8 cellular contexts compared by ENCODE assay signal in genomic region chr22:22848364-22848866, GRCh38. TPM values are rescaled to one million over a fixed set of nuclear protein-coding genes. Genes with fewer than 3 reads are reported as not detected.
DNase-seq lines count a peak whose midpoint lies in the region; ATAC-seq, FAIRE-seq and TF ChIP-seq lines count a peak whose summit lies in the region.

No MANE protein-coding gene starts in this region.

- FAIRE-seq in GM12892 (lab: Jason Lieb, UNC), result peak; percentile 92

- DNase-seq in A673 (ENCODE audit: low spot score) (peak; percentile 56), GM12892 (ENCODE audit: insufficient read length) (no peak), NCI-H82 (lab: John Stamatoyannopoulos, UW) (peak; percentile 65), fibroblast of villous mesenchyme (ENCODE audit: low read depth) (peak; percentile 41), osteoblast (ENCODE audit: insufficient read length, low spot score, missing footprints) (peak; percentile 78), thoracic aorta (ENCODE audit: low spot score) (no peak)
- DNase-seq in activated T-cell treated with anti-CD3 and anti-CD28 coated beads, Interleukin-2, amount 50 U/mL, for 4 hours, result peak; percentile 66

- H3K27ac ChIP-seq in A673 (ENCODE audit: low read depth, low read length, poor library complexity, severe bottlenecking) (no peak overlapping the region), osteoblast (ENCODE audit: low read depth, low read length) (no peak overlapping the region), thoracic aorta (no peak overlapping the region)

- POLR2A ChIA-PET in A673 (lab: Charles Lee; ENCODE audit: low non-redundant PET), result no interaction called here

- H3K4me2 ChIP-seq in osteoblast (ENCODE audit: insufficient read depth, low read length), result no peak overlapping the region

- no peak overlapping the region for H3K4me3 ChIP-seq in A673 (ENCODE audit: low read depth, low read length, poor library complexity, severe bottlenecking)
- no peak overlapping the region for H3K4me3 ChIP-seq in fibroblast of villous mesenchyme (ENCODE audit: low read depth, low read length)
- no peak overlapping the region for H3K4me3 ChIP-seq in osteoblast (ENCODE audit: insufficient read depth, low read length)
- H3K4me3 ChIP-seq in thoracic aorta, result no peak overlapping the region

- BruUV-seq in A673 (replicated peaks; lab: Mats Ljungman, UMichigan), result no TSS peak

- no peaks in the 10 kb centered on the region for H3K36me3 ChIP-seq in A673 (ENCODE audit: insufficient read depth, low read length, poor library complexity, severe bottlenecking)
- H3K36me3 ChIP-seq in osteoblast (ENCODE audit: insufficient read depth, low read length), result no peaks in the 10 kb centered on the region
- no peaks in the 10 kb centered on the region for H3K36me3 ChIP-seq in thoracic aorta

- H2AFZ ChIP-seq in osteoblast (ENCODE audit: low read length), result no peak overlapping the region

- H3K9me3 ChIP-seq in A673 (ENCODE audit: low read depth, low read length, poor library complexity, severe bottlenecking) (no peaks in the 10 kb centered on the region), osteoblast (ENCODE audit: low read depth, low read length) (no peaks in the 10 kb centered on the region), thoracic aorta (no peaks in the 10 kb centered on the region)

- no peaks in the 10 kb centered on the region for H3K9me3 Mint-ChIP-seq in activated T-cell treated with anti-CD3 and anti-CD28 coated beads, Interleukin-2, amount 50 U/mL, for 4 hours

- H4K20me1 ChIP-seq in osteoblast (ENCODE audit: insufficient read depth, low read length), result no peaks in the 10 kb centered on the region

- ATAC-seq in activated T-cell treated with anti-CD3 and anti-CD28 coated beads, Interleukin-2, amount 50 U/mL, for 4 hours, result peak; percentile 76 to 89
- ATAC-seq in thoracic aorta (ENCODE audit: insufficient number of reproducible peaks, low FRiP score, low read depth) (no peak), HG02642 (IDR thresholded peaks at IDR 0.05; ENCODE audit: poor library complexity, unreplicated experiment) (no peak)

- peaks cover 47% of the 10 kb centered on the region for H3K4me1 Mint-ChIP-seq in activated T-cell treated with anti-CD3 and anti-CD28 coated beads, Interleukin-2, amount 50 U/mL, for 4 hours (ENCODE audit: low read depth)

- H3K4me1 ChIP-seq in A673 (ENCODE audit: insufficient read depth, low read length, poor library complexity, severe bottlenecking) (no peaks in the 10 kb centered on the region), osteoblast (ENCODE audit: insufficient read depth, low read length) (no peaks in the 10 kb centered on the region), thoracic aorta (ENCODE audit: control insufficient read depth in 1 of 2, low read depth in 2 of 2) (no peaks in the 10 kb centered on the region)

- no peaks in the 10 kb centered on the region for H3K36me3 Mint-ChIP-seq in activated T-cell treated with anti-CD3 and anti-CD28 coated beads, Interleukin-2, amount 50 U/mL, for 4 hours (ENCODE audit: insufficient read depth)

- intact Hi-C loops in A673 (cut with micrococcal nuclease; ENCODE audit: unreplicated experiment), result loop anchor here (5.0 kb wide), 1 partner anchor 109 kb away; no protein-coding TSS in a partner anchor

- TF ChIP-seq CTCF in A673 (conservative IDR thresholded peaks at IDR 0.05; ENCODE audit: low read depth, low read length) (peak; percentile 95), fibroblast of villous mesenchyme (IDR thresholded peaks at IDR 0.05; ENCODE audit: insufficient read depth, low read depth, low read length) (peak; percentile 91), osteoblast (IDR thresholded peaks at IDR 0.05; ENCODE audit: extremely low read depth, low read depth, low read length) (peak; percentile 91), thoracic aorta (IDR thresholded peaks at IDR 0.05) (peak; percentile 70)

- no peaks in the 10 kb centered on the region for H3K79me2 ChIP-seq in osteoblast (ENCODE audit: insufficient read depth, low read length)

- H3K27me3 ChIP-seq in A673 (replicated peaks; ENCODE audit: insufficient read depth, low read depth, low read length, poor library complexity), result peaks cover 57% of the 10 kb centered on the region
- H3K27me3 ChIP-seq in osteoblast (ENCODE audit: insufficient read depth, low read length), result peaks cover 11% of the 10 kb centered on the region
- no peaks in the 10 kb centered on the region for H3K27me3 ChIP-seq in thoracic aorta (replicated peaks; ENCODE audit: insufficient read depth)

- no peak overlapping the region for H3K4me3 Mint-ChIP-seq in activated T-cell treated with anti-CD3 and anti-CD28 coated beads, Interleukin-2, amount 50 U/mL, for 4 hours

- H3K27me3 Mint-ChIP-seq in activated T-cell treated with anti-CD3 and anti-CD28 coated beads, Interleukin-2, amount 50 U/mL, for 4 hours (ENCODE audit: low read depth), result no peaks in the 10 kb centered on the region

- CTCF ChIA-PET in A673 (lab: Charles Lee), result interaction anchor here (0.5 to 1.6 kb wide), 4 partner anchors 29 to 123 kb away, joined by 3 to 8 read pairs (median 4); no protein-coding TSS in a partner anchor

- no peak for TF ChIP-seq POLR2A in GM12892 (IDR thresholded peaks at IDR 0.05; ENCODE audit: low read depth, low read length)

RNA-seq across cellular contexts. Expression of gene IGLL5, which starts 39.2 kb away (rescaled TPM):
- total RNA-seq in A673 (2021), result not detected in 2 replicates
- 20.3 TPM for polyA plus RNA-seq in GM12892 (2012; ENCODE audit: missing spikeins)
- under 1 TPM in 1 of 3 donors, not detected in 2; 0.79 TPM for total RNA-seq in activated T-cell treated with anti-CD3 and anti-CD28 coated beads, Interleukin-2, amount 50 U/mL, for 4 hours
- total RNA-seq in fibroblast of villous mesenchyme, result not detected in 2 replicates
- total RNA-seq in osteoblast, result not detected in 2 replicates
- total RNA-seq in thoracic aorta, result 1 to 10 TPM in 1 of 2 donors, not detected in 1; 4.3 TPM

Comparison
In these comparisons a context has a peak if more than half of its experiments do, and no peak if none do; other contexts are left out.
1. DNase-seq: peak in A673 (single experiment), NCI-H82 (single experiment), activated T-cell treated with anti-CD3 and anti-CD28 coated beads, Interleukin-2, amount 50 U/mL, for 4 hours (single experiment), fibroblast of villous mesenchyme (single experiment) and osteoblast (single experiment); none in GM12892 (single experiment) and thoracic aorta (single experiment).
2. ATAC-seq: peak in activated T-cell treated with anti-CD3 and anti-CD28 coated beads, Interleukin-2, amount 50 U/mL, for 4 hours (2 of 2); none in thoracic aorta (single experiment) and HG02642 (single experiment).
3. Peak in every context shown above with its lines, with median percentiles within 50 percentile points of each other: CTCF ChIP-seq.